In genomic region chr19:18741566-18742121, GRCh38 we compare ENCODE assay signal across 12 cellular contexts. TPM values are rescaled to one million over a fixed set of nuclear protein-coding genes. Genes with fewer than 3 reads are reported as not detected.
DNase-seq lines count a peak whose midpoint lies in the region; ATAC-seq and TF ChIP-seq lines count a peak whose summit lies in the region.
"Had no signal": no experiment of that assay in that cellular context is flagged by ENCODE, and none has a peak within 500 bp of the region (broad histone marks: within the 10 kb centered on the region; RNA-seq: fewer than 3 reads in every experiment).

No MANE protein-coding gene starts in this region.

- H3K27me3 ChIP-seq in thyroid gland: no peaks in the 10 kb centered on the region

- H3K27ac ChIP-seq in RWPE1 (peak overlapping the region; percentile 28), thyroid gland (peak overlapping the region; percentile 69 to 96 (median 74))
- H3K27ac ChIP-seq: epithelial cell of prostate had no signal

- no peak overlapping the region for H3K4me3 Mint-ChIP-seq in activated CD4-positive, alpha-beta T cell treated with anti-CD3 and anti-CD28 coated beads, Interleukin-2, amount 10 ng/mL, durations not matched to agents 7 days and 5 days
- H3K4me3 Mint-ChIP-seq: activated T-helper 1 cell treated with anti-CD3 and anti-CD28 coated beads, Interleukin-12 subunit alpha, Interleukin-12 subunit beta, Interleukin-2, Interleukin-4 antibody, amounts not matched to agents 30 ng/mL and 10 ng/mL and 1 ng/mL, durations not matched to agents 14 hours and 24 hours and 36 hours had no signal

- no peaks in the 10 kb centered on the region for H3K9me3 Mint-ChIP-seq in activated CD4-positive, alpha-beta T cell treated with anti-CD3 and anti-CD28 coated beads, Interleukin-2, amount 10 ng/mL, durations not matched to agents 7 days and 5 days
- H3K9me3 Mint-ChIP-seq: activated T-helper 1 cell treated with anti-CD3 and anti-CD28 coated beads, Interleukin-12 subunit alpha, Interleukin-12 subunit beta, Interleukin-2, Interleukin-4 antibody, amounts not matched to agents 30 ng/mL and 10 ng/mL and 1 ng/mL, durations not matched to agents 14 hours and 24 hours and 36 hours had no signal

- no peaks in the 10 kb centered on the region for H3K27me3 Mint-ChIP-seq in activated CD4-positive, alpha-beta T cell treated with anti-CD3 and anti-CD28 coated beads, Interleukin-2, amount 10 ng/mL, durations not matched to agents 7 days and 5 days

- H3K4me1 Mint-ChIP-seq in activated CD4-positive, alpha-beta T cell treated with anti-CD3 and anti-CD28 coated beads, Interleukin-2, amount 10 ng/mL, durations not matched to agents 7 days and 5 days: no peaks in the 10 kb centered on the region

- no peak for ATAC-seq in HG02852 (IDR thresholded peaks at IDR 0.05; ENCODE audit: unreplicated experiment)

- H3K9me3 ChIP-seq in thyroid gland: no peaks in the 10 kb centered on the region

- H3K27ac Mint-ChIP-seq in activated CD4-positive, alpha-beta T cell treated with anti-CD3 and anti-CD28 coated beads, Interleukin-2, amount 10 ng/mL, durations not matched to agents 7 days and 5 days: no peak overlapping the region
- H3K27ac Mint-ChIP-seq: activated T-helper 1 cell treated with anti-CD3 and anti-CD28 coated beads, Interleukin-12 subunit alpha, Interleukin-12 subunit beta, Interleukin-2, Interleukin-4 antibody, amounts not matched to agents 30 ng/mL and 10 ng/mL and 1 ng/mL, durations not matched to agents 14 hours and 24 hours and 36 hours had no signal

- intact Hi-C loops in thyroid gland (cut with DNase I): no loop called here

- CTCF ChIA-PET in RWPE1 (lab: Yijun Ruan, JAX): no interaction called here
- CTCF ChIA-PET in activated CD4-positive, alpha-beta T cell treated with anti-CD3 and anti-CD28 coated beads, Interleukin-2, amount 10 ng/mL, durations not matched to agents 7 days and 5 days (lab: Charles Lee): interaction anchor here (1.3 kb wide), 1 partner anchor 17 kb away, joined by 3 read pairs; no protein-coding TSS in a partner anchor

- H3K36me3 ChIP-seq in thyroid gland: no peaks in the 10 kb centered on the region

- 8 to 18% methylated on average over 17 to 18 of the region's 18 CpGs for WGBS in thyroid gland, 2 donors

- no peaks in the 10 kb centered on the region for H3K36me3 Mint-ChIP-seq in activated CD4-positive, alpha-beta T cell treated with anti-CD3 and anti-CD28 coated beads, Interleukin-2, amount 10 ng/mL, durations not matched to agents 7 days and 5 days (ENCODE audit: low read depth)

- TF ChIP-seq POLR2A in thyroid gland (IDR thresholded peaks at IDR 0.05): no peak

- TF ChIP-seq CTCF in RWPE1 (conservative IDR thresholded peaks at IDR 0.05; ENCODE audit: low read depth) (no peak), thyroid gland (IDR thresholded peaks at IDR 0.05) (peak in 1 of 6 experiments; percentile 11)

- DNase-seq in SHP77 (lab: John Stamatoyannopoulos, UW): peak; percentile 30 to 63
- no peak for DNase-seq in SHP77 treated with DMSO at 0.1 percent for 48 hours (lab: John Stamatoyannopoulos, UW)
- no peak for DNase-seq in RWPE1 (ENCODE audit: low spot score)
- peak; percentile 84 for DNase-seq in left kidney (ENCODE audit: low read depth, low spot score)
- peak; percentile 95 for DNase-seq in thyroid gland
- DNase-seq in activated CD4-positive, alpha-beta T cell treated with anti-CD3 and anti-CD28 coated beads, Interleukin-2, amount 10 ng/mL, durations not matched to agents 7 days and 5 days: no peak
- DNase-seq in activated gamma-delta T cell treated with Interleukin-2 at 50 U/mL for 16 hours: no peak
- DNase-seq: occipital lobe had no signal

- no peak overlapping the region for H3K4me3 ChIP-seq in thyroid gland (replicated peaks in 1 of 3)

- POLR2A ChIA-PET in RWPE1 (lab: Yijun Ruan, JAX; ENCODE audit: low non-redundant PET): no interaction called here
- POLR2A ChIA-PET in activated CD4-positive, alpha-beta T cell treated with anti-CD3 and anti-CD28 coated beads, Interleukin-2, amount 10 ng/mL, durations not matched to agents 7 days and 5 days (lab: Charles Lee): no interaction called here

- H3K4me1 ChIP-seq in thyroid gland: peaks cover 34 to 42% of the 10 kb centered on the region in 2 donors

RNA-seq across cellular contexts. Expression of gene COMP, which starts 49.5 kb away (rescaled TPM):
- 10 to 100 TPM in 1 of 4 donors, 1 to 10 TPM in 1, under 1 TPM in 2; 0.33 to 33.3 (median 1.9) TPM for total RNA-seq in thyroid gland
- total RNA-seq in activated CD4-positive, alpha-beta T cell treated with anti-CD3 and anti-CD28 coated beads, Interleukin-2, amount 10 ng/mL, durations not matched to agents 7 days and 5 days: not detected
- total RNA-seq: A673; activated T-helper 1 cell treated with anti-CD3 and anti-CD28 coated beads, Interleukin-12 subunit alpha, Interleukin-12 subunit beta, Interleukin-2, Interleukin-4 antibody, amounts not matched to agents 30 ng/mL and 10 ng/mL and 1 ng/mL, durations not matched to agents 14 hours and 24 hours and 36 hours; occipital lobe had no signal

RNA-seq across cellular contexts. Expression of gene CRTC1, which starts 58.2 kb away (rescaled TPM):
- 10 to 100 TPM; 12.3 to 15.9 (median 13.1) TPM for total RNA-seq in thyroid gland
- 10 to 100 TPM; 10.2 to 10.3 TPM for total RNA-seq in activated CD4-positive, alpha-beta T cell treated with anti-CD3 and anti-CD28 coated beads, Interleukin-2, amount 10 ng/mL, durations not matched to agents 7 days and 5 days

Comparison
In these comparisons a context has a peak if more than half of its experiments do, and no peak if none do; other contexts are left out.
1. DNase-seq: peak in SHP77 (2 of 2), left kidney (single experiment) and thyroid gland (2 of 2); none in SHP77 treated with DMSO at 0.1 percent for 48 hours (single experiment), RWPE1 (single experiment), activated CD4-positive, alpha-beta T cell treated with anti-CD3 and anti-CD28 coated beads, Interleukin-2, amount 10 ng/mL, durations not matched to agents 7 days and 5 days (single experiment) and activated gamma-delta T cell treated with Interleukin-2 at 50 U/mL for 16 hours (single experiment).